Comparison of ENCODE assay signal across 1 cellular context in genomic region chr1:26125946-26126320, GRCh38.
TF ChIP-seq lines count a peak whose summit lies in the region.

No MANE protein-coding gene starts in this region.

TF ChIP-seq in HepG2, 621 proteins besides CTCF, POLR2A, EP300 and RAD21:
- TF ChIP-seq ZSCAN22 (CRISPR knock-in tag; IDR thresholded peaks at IDR 0.05) (no peak), NR2F2 (IDR thresholded peaks at IDR 0.05; ENCODE audit: borderline replicate concordance, low read depth) (no peak), TSC22D2 (CRISPR knock-in tag; IDR thresholded peaks at IDR 0.05; ENCODE audit: borderline replicate concordance) (no peak), ZNF3 (CRISPR knock-in tag; IDR thresholded peaks at IDR 0.05) (no peak), ZNF329 (CRISPR knock-in tag; IDR thresholded peaks at IDR 0.05; ENCODE audit: low read depth) (no peak), HMG20A (CRISPR knock-in tag; IDR thresholded peaks at IDR 0.05; ENCODE audit: borderline replicate concordance) (no peak), CCDC6 (CRISPR knock-in tag; IDR thresholded peaks at IDR 0.05) (no peak)
TF ChIP-seq in HepG2: peak in this region for 0.
